In genomic region chr15:61746589-61746988, GRCh38 we compare ENCODE assay signal across 34 cellular contexts.
"Had no signal": no experiment of that assay in that cellular context is flagged by ENCODE, and none has a peak within 500 bp of the region (broad histone marks: within the 10 kb centered on the region; RNA-seq: fewer than 3 reads in every experiment).

No MANE protein-coding gene starts in this region.

- H3K9ac ChIP-seq: KMS-11 had no signal

- H3K4me3 ChIP-seq: MG63 had no signal

- H3K9me3 ChIP-seq: MG63 had no signal

- DNase-seq: Karpas-422, Kasumi-1, MG63, MM.1S, MV-4-11, NCI-H1048, NCI-H1092, NCI-H1092 treated with DMSO at 0.1 percent for 48 hours, NCI-H1105, NCI-H1105 treated with DMSO at 0.1 percent for 48 hours, NCI-H1417, NCI-H1417 treated with DMSO at 0.1 percent for 48 hours, NCI-H1436, NCI-H1436 treated with DMSO at 0.1 percent for 48 hours, NCI-H146, NCI-H1694, NCI-H1694 treated with DMSO at 0.1 percent for 48 hours, NCI-H187, NCI-H187 treated with DMSO at 0.1 percent for 48 hours, NCI-H1930, NCI-H2029, NCI-H2029 treated with DMSO at 0.1 percent for 48 hours, NCI-H2081, NCI-H2081 treated with DMSO at 0.1 percent for 48 hours, NCI-H2107, NCI-H2171, NCI-H2171 treated with DMSO at 0.1 percent for 48 hours, NCI-H2227 treated with DMSO at 0.1 percent for 48 hours, NCI-H226, NCI-H345, NCI-H446, NCI-H446 treated with DMSO at 0.1 percent for 48 hours, NCI-H510A had no signal

- H3K4me2 ChIP-seq: KMS-11 had no signal

- H3K36me3 ChIP-seq: MG63 had no signal

- H3K27me3 ChIP-seq: MG63 had no signal

- H3K27ac ChIP-seq: KMS-11 had no signal
